1 cellular context compared by ENCODE assay signal in the genomic region with DNA sequence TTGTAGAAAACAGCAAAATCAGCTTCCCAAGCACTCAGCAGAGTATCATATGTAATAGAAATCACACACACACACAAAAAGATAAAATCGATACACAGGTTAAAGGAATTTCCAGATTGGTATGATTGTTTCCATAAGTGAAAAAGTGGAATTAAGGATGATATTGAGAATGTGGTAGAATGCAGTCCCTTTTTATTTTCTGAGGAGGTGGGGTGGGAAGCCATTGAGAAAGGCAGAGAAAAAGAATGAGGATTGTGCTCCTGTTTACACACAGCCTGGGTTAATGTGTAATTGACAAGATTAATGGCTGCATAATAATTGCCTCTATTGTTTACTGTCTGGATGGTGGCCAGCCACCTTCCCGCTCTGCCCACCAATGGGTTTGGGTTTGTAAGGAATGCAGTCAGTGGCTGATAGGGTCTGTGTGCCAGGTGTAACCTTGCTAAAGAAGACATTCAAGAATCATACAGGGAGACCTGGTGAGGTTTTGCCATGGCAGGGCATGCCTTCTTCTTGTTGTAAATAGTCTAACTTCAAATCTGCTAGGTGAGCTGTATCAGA.
TF ChIP-seq lines count a peak whose summit lies in the region.

No MANE protein-coding gene starts in this region.

TF ChIP-seq in HEK293, 187 proteins besides CTCF, POLR2A, EP300 and RAD21 (continues in another document):
- TF ChIP-seq, protein P1, sequence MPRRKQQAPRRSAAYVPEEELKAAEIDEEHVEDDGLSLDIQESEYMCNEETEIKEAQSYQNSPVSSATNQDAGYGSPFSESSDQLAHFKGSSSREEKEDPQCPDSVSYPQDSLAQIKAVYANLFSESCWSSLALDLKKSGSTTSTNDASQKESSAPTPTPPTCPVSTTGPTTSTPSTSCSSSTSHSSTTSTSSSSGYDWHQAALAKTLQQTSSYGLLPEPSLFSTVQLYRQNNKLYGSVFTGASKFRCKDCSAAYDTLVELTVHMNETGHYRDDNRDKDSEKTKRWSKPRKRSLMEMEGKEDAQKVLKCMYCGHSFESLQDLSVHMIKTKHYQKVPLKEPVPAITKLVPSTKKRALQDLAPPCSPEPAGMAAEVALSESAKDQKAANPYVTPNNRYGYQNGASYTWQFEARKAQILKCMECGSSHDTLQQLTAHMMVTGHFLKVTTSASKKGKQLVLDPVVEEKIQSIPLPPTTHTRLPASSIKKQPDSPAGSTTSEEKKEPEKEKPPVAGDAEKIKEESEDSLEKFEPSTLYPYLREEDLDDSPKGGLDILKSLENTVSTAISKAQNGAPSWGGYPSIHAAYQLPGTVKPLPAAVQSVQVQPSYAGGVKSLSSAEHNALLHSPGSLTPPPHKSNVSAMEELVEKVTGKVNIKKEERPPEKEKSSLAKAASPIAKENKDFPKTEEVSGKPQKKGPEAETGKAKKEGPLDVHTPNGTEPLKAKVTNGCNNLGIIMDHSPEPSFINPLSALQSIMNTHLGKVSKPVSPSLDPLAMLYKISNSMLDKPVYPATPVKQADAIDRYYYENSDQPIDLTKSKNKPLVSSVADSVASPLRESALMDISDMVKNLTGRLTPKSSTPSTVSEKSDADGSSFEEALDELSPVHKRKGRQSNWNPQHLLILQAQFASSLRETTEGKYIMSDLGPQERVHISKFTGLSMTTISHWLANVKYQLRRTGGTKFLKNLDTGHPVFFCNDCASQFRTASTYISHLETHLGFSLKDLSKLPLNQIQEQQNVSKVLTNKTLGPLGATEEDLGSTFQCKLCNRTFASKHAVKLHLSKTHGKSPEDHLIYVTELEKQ (tag by site-specific recombination; IDR thresholded peaks at IDR 0.05; ENCODE audit: borderline replicate concordance) = no peak
- TF ChIP-seq OSR2 (tag by site-specific recombination; IDR thresholded peaks at IDR 0.05) (peak; percentile 85), ZNF837 (tag by site-specific recombination; IDR thresholded peaks at IDR 0.05) (no peak), ZNF292 (tag by site-specific recombination; IDR thresholded peaks at IDR 0.05; ENCODE audit: borderline replicate concordance, low read depth) (no peak), ZNF302 (tag by site-specific recombination; IDR thresholded peaks at IDR 0.05; ENCODE audit: low read depth) (no peak), SCRT1 (tag by site-specific recombination; IDR thresholded peaks at IDR 0.05; ENCODE audit: borderline replicate concordance) (no peak), SCRT2 (tag by site-specific recombination; IDR thresholded peaks at IDR 0.05) (no peak), ZNF776 (tag by site-specific recombination; IDR thresholded peaks at IDR 0.05; ENCODE audit: borderline replicate concordance) (no peak), ZNF76 (tag by site-specific recombination; IDR thresholded peaks at IDR 0.05; ENCODE audit: borderline replicate concordance, low read depth) (no peak), ZBTB48 (tag by site-specific recombination; IDR thresholded peaks at IDR 0.05) (no peak), ZNF677 (tag by site-specific recombination; IDR thresholded peaks at IDR 0.05) (no peak), ZNF10 (tag by site-specific recombination; IDR thresholded peaks at IDR 0.05) (no peak), ZIC2 (tag by site-specific recombination; IDR thresholded peaks at IDR 0.05) (no peak), ZNF600 (tag by site-specific recombination; IDR thresholded peaks at IDR 0.05) (no peak), ZNF529 (tag by site-specific recombination; IDR thresholded peaks at IDR 0.05; ENCODE audit: insufficient replicate concordance) (no peak), ZNF112 (tag by site-specific recombination; IDR thresholded peaks at IDR 0.05) (no peak), ZEB2 (tag by site-specific recombination; IDR thresholded peaks at IDR 0.05) (no peak), MZF1 (tag by site-specific recombination; IDR thresholded peaks at IDR 0.05; ENCODE audit: borderline replicate concordance) (no peak), WT1 (tag by site-specific recombination; IDR thresholded peaks at IDR 0.05) (0 out of 2 replicates have a peak, but pooled peaks have one; percentile 21), ZNF132 (tag by site-specific recombination; IDR thresholded peaks at IDR 0.05; ENCODE audit: borderline replicate concordance) (no peak), SP3 (tag by site-specific recombination; IDR thresholded peaks at IDR 0.05) (0 out of 2 replicates have a peak, but pooled peaks have one; percentile 8), ZNF560 (tag by site-specific recombination; IDR thresholded peaks at IDR 0.05; ENCODE audit: borderline replicate concordance) (no peak), IKZF3 (tag by site-specific recombination; IDR thresholded peaks at IDR 0.05) (no peak), KLF7 (tag by site-specific recombination; IDR thresholded peaks at IDR 0.05; ENCODE audit: borderline replicate concordance) (no peak), BCL11A (tag by site-specific recombination; IDR thresholded peaks at IDR 0.05; ENCODE audit: low read depth) (no peak), SP2 (tag by site-specific recombination; IDR thresholded peaks at IDR 0.05) (peak; percentile 20; the same call in 1 of the 2 replicates), ZNF324 (tag by site-specific recombination; IDR thresholded peaks at IDR 0.05) (0 out of 2 replicates have a peak, but pooled peaks have one; percentile 27), ZNF335 (tag by site-specific recombination; conservative IDR thresholded peaks at IDR 0.05) (no peak), ZNF18 (tag by site-specific recombination; IDR thresholded peaks at IDR 0.05) (no peak), ZNF433 (tag by site-specific recombination; IDR thresholded peaks at IDR 0.05; ENCODE audit: low read depth) (no peak), ZNF670 (tag by site-specific recombination; IDR thresholded peaks at IDR 0.05; ENCODE audit: low read depth) (no peak), ZNF174 (tag by site-specific recombination; IDR thresholded peaks at IDR 0.05) (no peak), ZNF169 (tag by site-specific recombination; IDR thresholded peaks at IDR 0.05) (no peak), ZNF214 (tag by site-specific recombination; IDR thresholded peaks at IDR 0.05; ENCODE audit: borderline replicate concordance) (no peak), PRDM6 (tag by site-specific recombination; IDR thresholded peaks at IDR 0.05) (peak; percentile 47; the same call in 1 of the 2 replicates), ZNF426 (tag by site-specific recombination; IDR thresholded peaks at IDR 0.05) (no peak), ZNF354C (tag by site-specific recombination; IDR thresholded peaks at IDR 0.05; ENCODE audit: borderline replicate concordance, low read depth) (no peak), YY2 (tag by site-specific recombination; IDR thresholded peaks at IDR 0.05) (peak; percentile 20; the same call in 1 of the 2 replicates), ZNF24 (tag by site-specific recombination; IDR thresholded peaks at IDR 0.05) (no peak), ZNF148 (tag by site-specific recombination; IDR thresholded peaks at IDR 0.05; ENCODE audit: borderline replicate concordance) (no peak), ZNF843 (tag by site-specific recombination; IDR thresholded peaks at IDR 0.05) (peak; percentile 76), ZSCAN5A (tag by site-specific recombination; IDR thresholded peaks at IDR 0.05) (no peak), ZNF777 (tag by site-specific recombination; IDR thresholded peaks at IDR 0.05; ENCODE audit: borderline replicate concordance) (no peak), GLIS1 (tag by site-specific recombination; IDR thresholded peaks at IDR 0.05) (no peak), OVOL3 (tag by site-specific recombination; IDR thresholded peaks at IDR 0.05) (no peak), HIC1 (tag by site-specific recombination; IDR thresholded peaks at IDR 0.05) (peak; percentile 18; the same call in 1 of the 2 replicates), ZNF221 (tag by site-specific recombination; IDR thresholded peaks at IDR 0.05; ENCODE audit: borderline replicate concordance) (no peak), ZNF155 (tag by site-specific recombination; IDR thresholded peaks at IDR 0.05) (no peak)
- TF ChIP-seq, protein P2, sequence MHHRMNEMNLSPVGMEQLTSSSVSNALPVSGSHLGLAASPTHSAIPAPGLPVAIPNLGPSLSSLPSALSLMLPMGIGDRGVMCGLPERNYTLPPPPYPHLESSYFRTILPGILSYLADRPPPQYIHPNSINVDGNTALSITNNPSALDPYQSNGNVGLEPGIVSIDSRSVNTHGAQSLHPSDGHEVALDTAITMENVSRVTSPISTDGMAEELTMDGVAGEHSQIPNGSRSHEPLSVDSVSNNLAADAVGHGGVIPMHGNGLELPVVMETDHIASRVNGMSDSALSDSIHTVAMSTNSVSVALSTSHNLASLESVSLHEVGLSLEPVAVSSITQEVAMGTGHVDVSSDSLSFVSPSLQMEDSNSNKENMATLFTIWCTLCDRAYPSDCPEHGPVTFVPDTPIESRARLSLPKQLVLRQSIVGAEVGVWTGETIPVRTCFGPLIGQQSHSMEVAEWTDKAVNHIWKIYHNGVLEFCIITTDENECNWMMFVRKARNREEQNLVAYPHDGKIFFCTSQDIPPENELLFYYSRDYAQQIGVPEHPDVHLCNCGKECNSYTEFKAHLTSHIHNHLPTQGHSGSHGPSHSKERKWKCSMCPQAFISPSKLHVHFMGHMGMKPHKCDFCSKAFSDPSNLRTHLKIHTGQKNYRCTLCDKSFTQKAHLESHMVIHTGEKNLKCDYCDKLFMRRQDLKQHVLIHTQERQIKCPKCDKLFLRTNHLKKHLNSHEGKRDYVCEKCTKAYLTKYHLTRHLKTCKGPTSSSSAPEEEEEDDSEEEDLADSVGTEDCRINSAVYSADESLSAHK (tag by site-specific recombination; IDR thresholded peaks at IDR 0.05) = no peak
